Comparison of ENCODE assay signal across 19 cellular contexts in the genomic region with DNA sequence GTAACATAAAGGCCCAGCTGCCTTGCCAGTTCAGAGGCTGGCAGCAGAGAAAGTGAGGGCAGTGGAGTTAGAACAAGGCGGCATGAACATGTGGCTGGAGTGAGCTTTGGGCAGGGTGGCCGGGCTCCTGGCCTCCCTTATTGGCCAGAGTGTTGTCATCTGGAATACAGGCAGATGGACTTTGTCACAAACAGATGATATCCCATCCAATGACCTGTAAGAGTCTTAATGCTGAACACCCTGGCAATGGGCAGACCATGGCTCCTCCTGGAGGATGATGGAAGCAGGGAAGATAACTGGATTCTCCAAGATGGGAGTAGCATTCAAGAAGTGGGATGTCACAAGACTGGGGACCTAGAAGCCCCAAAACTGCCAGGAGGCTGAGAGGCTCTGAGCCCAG.
"Had no signal": no experiment of that assay in that cellular context is flagged by ENCODE, and none has a peak within 500 bp of the region (broad histone marks: within the 10 kb centered on the region; RNA-seq: fewer than 3 reads in every experiment).

No MANE protein-coding gene starts in this region.

- H2AFZ ChIP-seq: neural progenitor cell had no signal

- H3K9me3 ChIP-seq: gastrocnemius medialis, heart right ventricle, left ventricle myocardium inferior, tibial artery, upper lobe of right lung, vagina had no signal

- H3K4me1 ChIP-seq: left ventricle myocardium inferior had no signal

- DNase-seq: effector CD4-positive, alpha-beta T cell; gastrocnemius medialis; heart right ventricle; islet precursor cell; left ventricle myocardium inferior; mesenchymal stem cell; naive thymus-derived CD8-positive, alpha-beta T cell; nucleus accumbens; stimulated activated CD4-positive, alpha-beta T cell treated with anti-CD3 and anti-CD28 coated beads, Interleukin-4, amount 100 ng/mL, for 1 hour; stimulated activated CD8-positive, alpha-beta memory T cell treated with anti-CD3 and anti-CD28 coated beads, Interleukin-4, amount 100 ng/mL, for 48 hours; stimulated activated naive CD8-positive, alpha-beta T cell treated with anti-CD3 and anti-CD28 coated beads, Interleukin-15, Interleukin-2, amounts not matched to agents 100 U/mL and 50 U/mL, for 24 hours; tibial artery; upper lobe of right lung had no signal

- H3K27me3 ChIP-seq: cardiac muscle cell, gastrocnemius medialis, neural progenitor cell, upper lobe of right lung, vagina had no signal

- H3K9me3 Mint-ChIP-seq: naive thymus-derived CD8-positive, alpha-beta T cell; neural progenitor cell; stimulated activated effector memory CD8-positive, alpha-beta T cell treated with anti-CD3 and anti-CD28 coated beads, Interleukin-12 subunit alpha, Interleukin-12 subunit beta, amount 100 ng/mL, for 72 hours had no signal

- H3K27ac Mint-ChIP-seq: naive thymus-derived CD8-positive, alpha-beta T cell; neural progenitor cell; stimulated activated effector memory CD8-positive, alpha-beta T cell treated with anti-CD3 and anti-CD28 coated beads, Interleukin-12 subunit alpha, Interleukin-12 subunit beta, amount 100 ng/mL, for 72 hours had no signal

- ATAC-seq: esophagus mucosa; gastrocnemius medialis; heart right ventricle; naive thymus-derived CD8-positive, alpha-beta T cell; stimulated activated effector memory CD8-positive, alpha-beta T cell treated with anti-CD3 and anti-CD28 coated beads, Interleukin-12 subunit alpha, Interleukin-12 subunit beta, amount 100 ng/mL, for 72 hours; stimulated activated naive CD8-positive, alpha-beta T cell treated with anti-CD3 and anti-CD28 coated beads, Interleukin-15, Interleukin-2, amounts not matched to agents 100 U/mL and 50 U/mL, for 24 hours; upper lobe of right lung had no signal

- H3K4me3 Mint-ChIP-seq: naive thymus-derived CD8-positive, alpha-beta T cell; neural progenitor cell; stimulated activated effector memory CD8-positive, alpha-beta T cell treated with anti-CD3 and anti-CD28 coated beads, Interleukin-12 subunit alpha, Interleukin-12 subunit beta, amount 100 ng/mL, for 72 hours had no signal

- H3K36me3 ChIP-seq: cardiac muscle cell, gastrocnemius medialis, heart right ventricle, left ventricle myocardium inferior, neural progenitor cell, tibial artery, upper lobe of right lung, vagina had no signal

- H3K4me1 Mint-ChIP-seq: naive thymus-derived CD8-positive, alpha-beta T cell; stimulated activated effector memory CD8-positive, alpha-beta T cell treated with anti-CD3 and anti-CD28 coated beads, Interleukin-12 subunit alpha, Interleukin-12 subunit beta, amount 100 ng/mL, for 72 hours had no signal

- H3K4me2 ChIP-seq: neural progenitor cell had no signal

- H3K27ac ChIP-seq: cardiac muscle cell, gastrocnemius medialis, heart right ventricle, left ventricle myocardium inferior, neural progenitor cell, tibial artery, upper lobe of right lung, vagina had no signal

- H3K36me3 Mint-ChIP-seq: naive thymus-derived CD8-positive, alpha-beta T cell; neural progenitor cell; stimulated activated effector memory CD8-positive, alpha-beta T cell treated with anti-CD3 and anti-CD28 coated beads, Interleukin-12 subunit alpha, Interleukin-12 subunit beta, amount 100 ng/mL, for 72 hours had no signal

- H3K4me3 ChIP-seq: cardiac muscle cell, gastrocnemius medialis, heart right ventricle, left ventricle myocardium inferior, lung, neural progenitor cell, tibial artery, upper lobe of right lung, vagina had no signal
